ENCODE assay signal across 15 cellular contexts in the genomic region with DNA sequence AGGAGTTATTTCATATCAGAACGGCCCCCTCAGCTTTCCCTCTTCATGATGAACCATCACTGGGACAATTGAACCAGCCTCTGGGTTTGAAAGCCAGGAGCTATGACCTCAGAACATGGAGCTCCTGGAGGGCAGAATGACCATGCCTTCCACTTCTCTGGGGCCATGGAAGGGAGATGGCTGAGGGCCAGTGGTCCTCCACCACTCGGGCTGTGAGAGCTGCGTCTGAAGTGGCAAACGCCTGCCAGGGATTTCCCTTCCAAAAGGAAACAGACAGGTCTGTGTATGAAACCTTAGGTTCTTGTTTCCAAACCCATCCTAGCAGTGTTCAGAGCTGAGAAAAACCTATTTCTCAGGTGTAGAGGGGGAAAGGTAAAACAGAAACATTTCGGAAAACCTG. TPM values are rescaled to one million over a fixed set of nuclear protein-coding genes. Genes with fewer than 3 reads are reported as not detected.
"Had no signal": no experiment of that assay in that cellular context is flagged by ENCODE, and none has a peak within 500 bp of the region (broad histone marks: within the 10 kb centered on the region; RNA-seq: fewer than 3 reads in every experiment).

No MANE protein-coding gene starts in this region.

- DNase-seq: activated CD4-positive, alpha-beta memory T cell treated with anti-CD3 and anti-CD28 coated beads for 36 hours; activated CD4-positive, alpha-beta T cell treated with anti-CD3 and anti-CD28 coated beads for 1 hour; activated CD8-positive, alpha-beta memory T cell treated with anti-CD3 and anti-CD28 coated beads, Interleukin-2, amount 10 ng/mL, durations not matched to agents 7 days and 5 days; activated naive CD4-positive, alpha-beta T cell treated with anti-CD3 and anti-CD28 coated beads, Interleukin-2, amount 50 U/mL, for 16 hours; activated T-cell treated with anti-CD3 and anti-CD28 coated beads, Interleukin-2, amount 50 U/mL, for 1 hour; dermis blood vessel endothelial cell; effector memory CD8-positive, alpha-beta T cell; naive B cell; T-helper 1 cell had no signal

- H3K9me3 Mint-ChIP-seq: activated CD4-positive, alpha-beta memory T cell treated with anti-CD3 and anti-CD28 coated beads for 36 hours; effector memory CD8-positive, alpha-beta T cell; naive B cell; stimulated activated effector memory CD8-positive, alpha-beta T cell treated with anti-CD3 and anti-CD28 coated beads, Interleukin-12 subunit alpha, Interleukin-12 subunit beta, amount 100 ng/mL, for 72 hours had no signal

- H3K27ac Mint-ChIP-seq: activated CD4-positive, alpha-beta memory T cell treated with anti-CD3 and anti-CD28 coated beads for 36 hours; activated CD8-positive, alpha-beta memory T cell treated with anti-CD3 and anti-CD28 coated beads, Interleukin-2, amount 10 ng/mL, durations not matched to agents 7 days and 5 days; effector memory CD8-positive, alpha-beta T cell; naive B cell; stimulated activated effector memory CD8-positive, alpha-beta T cell treated with anti-CD3 and anti-CD28 coated beads, Interleukin-12 subunit alpha, Interleukin-12 subunit beta, amount 100 ng/mL, for 72 hours had no signal

- H3K27ac ChIP-seq: gastroesophageal sphincter, parathyroid adenoma, tibial nerve had no signal

- ATAC-seq: activated CD8-positive, alpha-beta memory T cell treated with anti-CD3 and anti-CD28 coated beads, Interleukin-2, amount 10 ng/mL, durations not matched to agents 7 days and 5 days; effector memory CD8-positive, alpha-beta T cell; gastroesophageal sphincter; stimulated activated effector memory CD8-positive, alpha-beta T cell treated with anti-CD3 and anti-CD28 coated beads, Interleukin-12 subunit alpha, Interleukin-12 subunit beta, amount 100 ng/mL, for 72 hours had no signal

- H3K9me3 ChIP-seq: gastroesophageal sphincter, tibial nerve had no signal

- H3K36me3 Mint-ChIP-seq: activated CD4-positive, alpha-beta memory T cell treated with anti-CD3 and anti-CD28 coated beads for 36 hours; activated CD8-positive, alpha-beta memory T cell treated with anti-CD3 and anti-CD28 coated beads, Interleukin-2, amount 10 ng/mL, durations not matched to agents 7 days and 5 days; naive B cell; stimulated activated effector memory CD8-positive, alpha-beta T cell treated with anti-CD3 and anti-CD28 coated beads, Interleukin-12 subunit alpha, Interleukin-12 subunit beta, amount 100 ng/mL, for 72 hours had no signal

- H3K36me3 ChIP-seq: gastroesophageal sphincter, tibial nerve had no signal

- H3K4me3 ChIP-seq: gastroesophageal sphincter, tibial nerve had no signal

- H3K4me1 ChIP-seq: parathyroid adenoma had no signal

- H3K4me1 Mint-ChIP-seq: activated CD8-positive, alpha-beta memory T cell treated with anti-CD3 and anti-CD28 coated beads, Interleukin-2, amount 10 ng/mL, durations not matched to agents 7 days and 5 days; naive B cell had no signal

- H3K4me3 Mint-ChIP-seq: activated CD4-positive, alpha-beta memory T cell treated with anti-CD3 and anti-CD28 coated beads for 36 hours; activated CD8-positive, alpha-beta memory T cell treated with anti-CD3 and anti-CD28 coated beads, Interleukin-2, amount 10 ng/mL, durations not matched to agents 7 days and 5 days; effector memory CD8-positive, alpha-beta T cell; naive B cell; stimulated activated effector memory CD8-positive, alpha-beta T cell treated with anti-CD3 and anti-CD28 coated beads, Interleukin-12 subunit alpha, Interleukin-12 subunit beta, amount 100 ng/mL, for 72 hours had no signal

RNA-seq across cellular contexts. Expression of gene PKP1, which starts 22.5 kb away (rescaled TPM):
- total RNA-seq: activated CD4-positive, alpha-beta memory T cell treated with anti-CD3 and anti-CD28 coated beads for 36 hours; activated CD8-positive, alpha-beta memory T cell treated with anti-CD3 and anti-CD28 coated beads, Interleukin-2, amount 10 ng/mL, durations not matched to agents 7 days and 5 days; lung microvascular endothelial cell; mononuclear cell had no signal
